8 cellular contexts compared by ENCODE assay signal in the genomic region with DNA sequence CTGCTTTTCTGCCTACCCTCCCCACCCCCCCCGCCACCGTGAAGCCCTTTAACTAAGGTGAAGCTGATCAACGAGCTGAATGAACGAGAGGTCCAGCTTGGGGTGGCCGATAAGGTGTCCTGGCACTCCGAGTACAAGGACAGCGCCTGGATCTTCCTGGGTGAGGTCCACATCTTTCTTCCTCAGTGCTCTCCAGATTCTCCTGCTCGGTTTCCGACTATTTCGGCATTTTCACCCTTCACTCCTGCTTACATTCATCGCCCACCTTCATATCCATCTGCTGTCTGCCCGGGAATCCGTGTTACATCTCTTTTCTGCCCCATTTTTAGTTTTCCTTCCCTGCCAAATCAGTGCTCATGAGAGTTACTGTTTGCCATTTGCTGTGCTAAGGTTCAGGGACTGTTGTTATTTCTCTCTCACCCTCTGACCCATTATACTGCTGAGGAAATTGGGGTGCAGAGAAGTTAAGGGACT. TPM values are rescaled to one million over a fixed set of nuclear protein-coding genes. Genes with fewer than 3 reads are reported as not detected.
DNase-seq lines count a peak whose midpoint lies in the region; ATAC-seq and TF ChIP-seq lines count a peak whose summit lies in the region.

No MANE protein-coding gene starts in this region.

- H3K36me3 ChIP-seq in right lobe of liver (no peaks in the 10 kb centered on the region), tibial nerve (peaks cover 0 to 19% (median 0%) of the 10 kb centered on the region in 3 donors)

- H3K27ac Mint-ChIP-seq in activated naive CD8-positive, alpha-beta T cell treated with anti-CD3 and anti-CD28 coated beads, Interleukin-2, amount 10 ng/mL, durations not matched to agents 7 days and 5 days: peak overlapping the region; percentile 88

- H3K9me3 ChIP-seq in right lobe of liver (no peaks in the 10 kb centered on the region), tibial nerve (no peaks in the 10 kb centered on the region)

- no peaks in the 10 kb centered on the region for H3K9me3 Mint-ChIP-seq in activated T-cell treated with anti-CD3 and anti-CD28 coated beads, Interleukin-2, amount 50 U/mL, for 4 hours
- H3K9me3 Mint-ChIP-seq in activated naive CD8-positive, alpha-beta T cell treated with anti-CD3 and anti-CD28 coated beads, Interleukin-2, amount 10 ng/mL, durations not matched to agents 7 days and 5 days: no peaks in the 10 kb centered on the region

- H3K27ac ChIP-seq in right lobe of liver: peak overlapping the region in 2 of 3 donors; percentile 46 to 47
- H3K27ac ChIP-seq in tibial nerve: peak overlapping the region in 3 of 4 donors; percentile 79 to 86 (median 85)

- H3K27me3 ChIP-seq in right lobe of liver (peaks cover 0 to 5% of the 10 kb centered on the region in 2 donors), tibial nerve (peaks cover 0 to 10% of the 10 kb centered on the region in 2 donors)

- TF ChIP-seq CTCF in right lobe of liver (IDR thresholded peaks at IDR 0.05): no peak
- no peak for TF ChIP-seq CTCF in tibial nerve (IDR thresholded peaks at IDR 0.05)

- TF ChIP-seq POLR2A in right lobe of liver (IDR thresholded peaks at IDR 0.05) (no peak), tibial nerve (IDR thresholded peaks at IDR 0.05) (no peak)

- no peak for ATAC-seq in activated T-cell treated with anti-CD3 and anti-CD28 coated beads, Interleukin-2, amount 50 U/mL, for 4 hours
- ATAC-seq in activated naive CD8-positive, alpha-beta T cell treated with anti-CD3 and anti-CD28 coated beads, Interleukin-2, amount 10 ng/mL, durations not matched to agents 7 days and 5 days (ENCODE audit: low read depth): no peak
- ATAC-seq in right lobe of liver (no peak), left lobe of liver (no peak)

- H3K4me1 Mint-ChIP-seq in activated T-cell treated with anti-CD3 and anti-CD28 coated beads, Interleukin-2, amount 50 U/mL, for 4 hours (ENCODE audit: low read depth): peaks cover 18% of the 10 kb centered on the region
- peaks cover 11% of the 10 kb centered on the region for H3K4me1 Mint-ChIP-seq in activated naive CD8-positive, alpha-beta T cell treated with anti-CD3 and anti-CD28 coated beads, Interleukin-2, amount 10 ng/mL, durations not matched to agents 7 days and 5 days

- no peak for TF ChIP-seq EP300 in tibial nerve (IDR thresholded peaks at IDR 0.05)

- H3K4me3 Mint-ChIP-seq in activated T-cell treated with anti-CD3 and anti-CD28 coated beads, Interleukin-2, amount 50 U/mL, for 4 hours: peak overlapping the region; percentile 96
- peak overlapping the region; percentile 99 for H3K4me3 Mint-ChIP-seq in activated naive CD8-positive, alpha-beta T cell treated with anti-CD3 and anti-CD28 coated beads, Interleukin-2, amount 10 ng/mL, durations not matched to agents 7 days and 5 days

- intact Hi-C loops in right lobe of liver (cut with DNase I): no loop called here

- H3K4me3 ChIP-seq in right lobe of liver: peak overlapping the region; percentile 62 to 68 (median 64)
- H3K4me3 ChIP-seq in tibial nerve: peak overlapping the region; percentile 47 to 69 (median 62)

- DNase-seq in activated T-cell treated with anti-CD3 and anti-CD28 coated beads, Interleukin-2, amount 50 U/mL, for 4 hours: no peak
- no peak for DNase-seq in activated T-cell treated with anti-CD3 and anti-CD28 coated beads for 4 hours
- DNase-seq in activated naive CD8-positive, alpha-beta T cell treated with anti-CD3 and anti-CD28 coated beads, Interleukin-2, amount 10 ng/mL, durations not matched to agents 7 days and 5 days: no peak
- no peak for DNase-seq in right lobe of liver
- no peak for DNase-seq in tibial nerve (ENCODE audit: low spot score in 2 of 2)
- no peak for DNase-seq in NCI-H774 (lab: John Stamatoyannopoulos, UW)
- no peak for DNase-seq in left lobe of liver (ENCODE audit: low spot score)
- DNase-seq in superior temporal gyrus (ENCODE audit: extremely low spot score): no peak

- H3K4me1 ChIP-seq in right lobe of liver (no peaks in the 10 kb centered on the region), tibial nerve (peaks cover 0 to 19% (median 2%) of the 10 kb centered on the region in 4 donors)

- WGBS in right lobe of liver (ENCODE audit: insufficient coverage, low coverage, low lambda C conversion rate, missing lambda C conversion rate): 20% methylated on average over 11 of the region's 13 CpGs
- WGBS in tibial nerve, 2 donors: 0 to 30% methylated on average over 13 of the region's 13 CpGs

- POLR2A ChIA-PET in activated naive CD8-positive, alpha-beta T cell treated with anti-CD3 and anti-CD28 coated beads, Interleukin-2, amount 10 ng/mL, durations not matched to agents 7 days and 5 days (lab: Charles Lee): interaction anchor here (0.7 kb wide), 1 partner anchor 62 kb away, joined by 3 read pairs; a partner anchor contains a TSS

- no peaks in the 10 kb centered on the region for H3K27me3 Mint-ChIP-seq in activated T-cell treated with anti-CD3 and anti-CD28 coated beads, Interleukin-2, amount 50 U/mL, for 4 hours (ENCODE audit: low read depth)
- H3K27me3 Mint-ChIP-seq in activated naive CD8-positive, alpha-beta T cell treated with anti-CD3 and anti-CD28 coated beads, Interleukin-2, amount 10 ng/mL, durations not matched to agents 7 days and 5 days: peaks cover 3% of the 10 kb centered on the region

- no peaks in the 10 kb centered on the region for H3K36me3 Mint-ChIP-seq in activated T-cell treated with anti-CD3 and anti-CD28 coated beads, Interleukin-2, amount 50 U/mL, for 4 hours (ENCODE audit: insufficient read depth)
- H3K36me3 Mint-ChIP-seq in activated naive CD8-positive, alpha-beta T cell treated with anti-CD3 and anti-CD28 coated beads, Interleukin-2, amount 10 ng/mL, durations not matched to agents 7 days and 5 days: peaks cover 10% of the 10 kb centered on the region

RNA-seq across cellular contexts. Expression of a gene that starts 0.5 kb away (rescaled TPM):
- 10 to 100 TPM; 25.5 to 26.4 (median 25.5) TPM for total RNA-seq in activated T-cell treated with anti-CD3 and anti-CD28 coated beads, Interleukin-2, amount 50 U/mL, for 4 hours
- 10 to 100 TPM; 28.0 to 29.1 TPM for total RNA-seq in activated naive CD8-positive, alpha-beta T cell treated with anti-CD3 and anti-CD28 coated beads, Interleukin-2, amount 10 ng/mL, durations not matched to agents 7 days and 5 days
- total RNA-seq in right lobe of liver: 1 to 10 TPM; 4.7 to 8.9 (median 6.4) TPM
- 10 to 100 TPM; 12.0 to 23.1 (median 17.0) TPM for total RNA-seq in tibial nerve
- total RNA-seq in left lobe of liver: 5.7 TPM

RNA-seq across cellular contexts. Expression of a gene that starts 16.8 kb away (rescaled TPM):
- total RNA-seq in activated T-cell treated with anti-CD3 and anti-CD28 coated beads, Interleukin-2, amount 50 U/mL, for 4 hours: not detected
- total RNA-seq in activated naive CD8-positive, alpha-beta T cell treated with anti-CD3 and anti-CD28 coated beads, Interleukin-2, amount 10 ng/mL, durations not matched to agents 7 days and 5 days: not detected
- total RNA-seq in right lobe of liver: not detected
- not detected for total RNA-seq in tibial nerve
- total RNA-seq in left lobe of liver: not detected
